In the genomic region with DNA sequence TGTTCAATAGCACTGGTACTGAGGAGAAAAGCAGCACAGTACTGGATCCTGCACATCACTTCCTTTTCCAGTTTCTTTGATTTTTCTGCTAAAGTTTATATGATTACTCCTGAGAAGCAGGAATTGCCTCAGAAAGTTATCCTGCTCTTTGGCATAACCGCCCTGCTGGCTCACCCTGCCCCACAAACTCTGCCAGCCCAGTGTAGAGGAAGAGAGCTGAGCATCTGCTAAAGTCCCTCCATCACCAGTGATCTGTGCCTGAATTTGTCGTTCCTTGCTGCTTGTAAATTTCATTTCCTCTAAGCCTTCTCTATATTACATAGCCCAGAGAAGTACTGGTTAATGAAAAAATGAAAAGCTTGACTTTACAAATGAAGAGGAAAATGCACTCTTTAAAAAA, we compare ENCODE assay signal across 17 cellular contexts.
"Had no signal": no experiment of that assay in that cellular context is flagged by ENCODE, and none has a peak within 500 bp of the region (broad histone marks: within the 10 kb centered on the region; RNA-seq: fewer than 3 reads in every experiment).

No MANE protein-coding gene starts in this region.

- DNase-seq: activated CD4-positive, alpha-beta T cell treated with anti-CD3 and anti-CD28 coated beads for 1 hour; activated CD4-positive, alpha-beta T cell treated with anti-CD3 and anti-CD28 coated beads, Interleukin-2, amount 50 U/mL, for 48 hours; activated CD8-positive, alpha-beta memory T cell treated with anti-CD3 and anti-CD28 coated beads, Interleukin-2, amount 10 ng/mL, durations not matched to agents 7 days and 5 days; activated effector memory CD4-positive, alpha-beta T cell treated with anti-CD3 and anti-CD28 coated beads, Interleukin-2, amount 50 U/mL, for 16 hours; activated T-cell treated with anti-CD3 and anti-CD28 coated beads, Interleukin-2, amount 50 U/mL, for 4 hours; head of caudate nucleus; natural killer cell; occipital lobe; sigmoid colon; stimulated activated CD4-positive, alpha-beta T cell treated with anti-CD3 and anti-CD28 coated beads, Interleukin-4, amount 100 ng/mL, for 1 hour; stimulated activated CD8-positive, alpha-beta memory T cell treated with anti-CD3 and anti-CD28 coated beads, Interleukin-4, amount 100 ng/mL, for 48 hours; stimulated activated naive CD8-positive, alpha-beta T cell treated with anti-CD3 and anti-CD28 coated beads, Interleukin-15, Interleukin-2, amounts not matched to agents 100 U/mL and 50 U/mL, for 24 hours; upper lobe of left lung had no signal

- H3K9me3 ChIP-seq: breast epithelium, sigmoid colon, upper lobe of left lung had no signal

- H3K27me3 ChIP-seq: breast epithelium, esophagus muscularis mucosa, sigmoid colon, suprapubic skin, upper lobe of left lung had no signal

- H3K4me1 ChIP-seq: breast epithelium had no signal

- H3K27ac ChIP-seq: breast epithelium, foreskin keratinocyte, suprapubic skin had no signal

- H3K4me3 ChIP-seq: breast epithelium, esophagus muscularis mucosa, sigmoid colon, suprapubic skin, upper lobe of left lung had no signal

- H3K36me3 ChIP-seq: breast epithelium, esophagus muscularis mucosa, sigmoid colon, suprapubic skin, upper lobe of left lung had no signal
